In the genomic region with DNA sequence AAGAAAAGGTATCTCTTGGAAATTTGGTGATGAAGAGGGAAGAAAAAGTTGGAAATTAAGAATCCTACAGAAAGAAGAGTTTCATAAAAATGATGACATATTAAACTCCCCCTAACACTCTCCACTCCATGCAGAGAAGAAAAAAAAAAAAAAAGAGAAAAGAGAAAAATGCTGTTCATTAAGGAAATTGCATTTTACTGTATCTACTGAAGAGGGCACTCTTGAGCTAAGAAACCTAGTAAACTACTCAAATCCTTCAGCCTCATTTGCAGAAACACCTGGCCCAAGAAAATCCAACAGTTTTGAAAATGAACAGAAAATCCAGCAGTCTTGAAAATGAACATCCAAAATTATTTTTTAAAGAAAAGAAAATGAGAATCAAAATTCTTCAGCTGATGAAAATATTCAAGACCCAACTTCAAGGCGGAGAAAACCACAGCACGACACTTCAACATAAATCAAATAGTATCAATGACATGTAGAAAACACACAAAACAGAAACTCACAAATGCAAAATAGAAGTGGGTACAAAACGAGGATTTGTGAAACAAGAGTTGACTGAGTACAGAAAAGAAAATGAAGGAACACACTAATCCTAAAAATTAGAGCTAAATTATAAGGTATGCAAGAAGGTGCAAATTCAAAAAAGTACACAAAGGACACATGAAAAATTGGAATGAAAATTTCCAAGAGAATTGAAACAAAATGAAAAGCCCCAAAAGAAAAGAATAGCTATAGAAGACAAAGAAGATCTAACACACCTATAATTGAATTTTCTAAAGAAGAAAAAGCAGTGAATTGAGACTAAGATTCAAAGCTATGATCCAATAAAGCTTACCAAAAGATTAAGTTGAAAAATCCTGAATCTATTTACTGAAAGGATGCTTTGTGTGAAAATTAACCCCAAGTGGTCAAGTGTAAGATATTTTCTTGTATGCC, we compare ENCODE assay signal across 9 cellular contexts.
DNase-seq lines count a peak whose midpoint lies in the region; ATAC-seq and TF ChIP-seq lines count a peak whose summit lies in the region.
"Had no signal": no experiment of that assay in that cellular context is flagged by ENCODE, and none has a peak within 500 bp of the region (broad histone marks: within the 10 kb centered on the region; RNA-seq: fewer than 3 reads in every experiment).

No MANE protein-coding gene starts in this region.

- no peaks in the 10 kb centered on the region for H3K9me2 ChIP-seq in Karpas-422 (replicated peaks; ENCODE audit: insufficient read depth, low read length)

- no peaks in the 10 kb centered on the region for H3K79me2 ChIP-seq in Karpas-422 (ENCODE audit: low read length)

- H3K4me1 ChIP-seq in Karpas-422 (ENCODE audit: low read length) (no peaks in the 10 kb centered on the region), Peyer's patch (no peaks in the 10 kb centered on the region), testis (no peaks in the 10 kb centered on the region)
- H3K4me1 ChIP-seq: SJSA1 had no signal

- H3K9ac ChIP-seq in Karpas-422 (ENCODE audit: low read length), result no peak overlapping the region

- TF ChIP-seq CTCF in Peyer's patch (IDR thresholded peaks at IDR 0.05) (peak in 4 of 6 experiments; percentile 44 to 61 (median 57)), fibroblast of pulmonary artery (IDR thresholded peaks at IDR 0.05; ENCODE audit: low read length, missing control alignments) (peak; percentile 53), testis (IDR thresholded peaks at IDR 0.05) (peak in 2 of 3 experiments; percentile 17 to 28)

- H3K4me2 ChIP-seq in Karpas-422 (ENCODE audit: low read depth, low read length, poor library complexity, severe bottlenecking), result no peak overlapping the region

- H3K27ac ChIP-seq in Karpas-422 (ENCODE audit: low read length) (no peak overlapping the region), Peyer's patch (no peak overlapping the region), testis (no peak overlapping the region)
- H3K27ac ChIP-seq: SJSA1 had no signal

- H2AFZ ChIP-seq in Karpas-422 (ENCODE audit: low read length), result no peak overlapping the region

- DNase-seq in DMS153 (lab: John Stamatoyannopoulos, UW), result peak; percentile 28
- peak; percentile 82 for DNase-seq in Karpas-422
- no peak for DNase-seq in Peyer's patch
- peak; percentile 65 for DNase-seq in fibroblast of pulmonary artery (ENCODE audit: low read depth)
- DNase-seq in testis, result no peak
- DNase-seq in HuH-7.5 (ENCODE audit: low spot score), result no peak
- no peak for DNase-seq in mucosa of gallbladder (ENCODE audit: low spot score)

- 51 to 76% methylated on average over 3 of the region's 3 CpGs for WGBS in testis, 2 donors

- no peak overlapping the region for H3K4me3 ChIP-seq in Karpas-422 (ENCODE audit: low read length)
- H3K4me3 ChIP-seq in Peyer's patch, result no peak overlapping the region
- no peak overlapping the region for H3K4me3 ChIP-seq in fibroblast of pulmonary artery (replicated peaks; ENCODE audit: low read depth, low read length)
- H3K4me3 ChIP-seq in testis, result no peak overlapping the region
- H3K4me3 ChIP-seq: SJSA1 had no signal

- intact Hi-C loops in testis (cut with DNase I; ENCODE audit: low total_unique reads), result no loop called here

- no peaks in the 10 kb centered on the region for H3K36me3 ChIP-seq in Karpas-422 (ENCODE audit: insufficient read depth, low read length)
- no peaks in the 10 kb centered on the region for H3K36me3 ChIP-seq in Peyer's patch
- no peaks in the 10 kb centered on the region for H3K36me3 ChIP-seq in testis (ENCODE audit: low read depth, missing control alignments)
- H3K36me3 ChIP-seq: SJSA1 had no signal

- TF ChIP-seq POLR2A in Peyer's patch (IDR thresholded peaks at IDR 0.05) (no peak), testis (IDR thresholded peaks at IDR 0.05) (no peak)

- H3K27me3 ChIP-seq in Karpas-422 (ENCODE audit: low read length), result no peaks in the 10 kb centered on the region
- H3K27me3 ChIP-seq in Peyer's patch, result no peaks in the 10 kb centered on the region
- H3K27me3 ChIP-seq in testis, result no peaks in the 10 kb centered on the region
- H3K27me3 ChIP-seq: SJSA1 had no signal

- H4K20me1 ChIP-seq in Karpas-422 (ENCODE audit: insufficient read depth, low read depth, low read length), result no peaks in the 10 kb centered on the region

- no peaks in the 10 kb centered on the region for H3K9me3 ChIP-seq in Karpas-422 (ENCODE audit: low read length)
- no peaks in the 10 kb centered on the region for H3K9me3 ChIP-seq in Peyer's patch
- H3K9me3 ChIP-seq in testis, result no peaks in the 10 kb centered on the region
- H3K9me3 ChIP-seq: SJSA1 had no signal

- ATAC-seq in HG02759 (IDR thresholded peaks at IDR 0.05; ENCODE audit: unreplicated experiment), result no peak

Comparison
In these comparisons a context has a peak if more than half of its experiments do, and no peak if none do; other contexts are left out.
1. DNase-seq: peak in DMS153 (single experiment), Karpas-422 (single experiment) and fibroblast of pulmonary artery (single experiment); none in Peyer's patch (0 of 3), testis (single experiment), HuH-7.5 (single experiment) and mucosa of gallbladder (single experiment).
2. Peak in every context shown above with its lines, with median percentiles within 50 percentile points of each other: CTCF ChIP-seq.